In the genomic region with DNA sequence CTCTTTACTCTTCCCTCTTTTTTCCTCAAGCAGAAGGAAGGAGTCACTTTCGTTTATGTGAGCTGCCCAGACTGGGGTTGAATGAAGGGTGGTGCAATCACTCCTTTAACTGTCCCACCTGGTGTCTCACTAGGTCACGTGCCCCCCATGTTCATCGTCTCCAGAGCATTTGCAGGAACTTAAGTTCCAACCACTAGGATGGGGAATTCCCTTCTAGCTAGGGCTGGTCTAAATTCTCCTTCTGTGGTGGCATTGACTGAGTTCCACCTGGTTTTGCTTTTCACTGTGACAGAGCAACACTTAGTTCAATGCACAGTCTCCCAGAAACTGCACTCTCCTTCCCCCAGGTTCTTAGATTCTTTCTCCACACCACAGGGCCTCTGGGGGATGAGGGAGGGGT, we compare ENCODE assay signal across 18 cellular contexts. TPM values are rescaled to one million over a fixed set of nuclear protein-coding genes. Genes with fewer than 3 reads are reported as not detected.
DNase-seq lines count a peak whose midpoint lies in the region; ATAC-seq and TF ChIP-seq lines count a peak whose summit lies in the region.
"Had no signal": no experiment of that assay in that cellular context is flagged by ENCODE, and none has a peak within 500 bp of the region (broad histone marks: within the 10 kb centered on the region; RNA-seq: fewer than 3 reads in every experiment).

No MANE protein-coding gene starts in this region.

- H3K27me3 Mint-ChIP-seq in memory B cell, result no peaks in the 10 kb centered on the region
- no peaks in the 10 kb centered on the region for H3K27me3 Mint-ChIP-seq in activated CD8-positive, alpha-beta memory T cell treated with anti-CD3 and anti-CD28 coated beads, Interleukin-2, amount 10 ng/mL, durations not matched to agents 7 days and 5 days
- H3K27me3 Mint-ChIP-seq: activated naive CD4-positive, alpha-beta T cell treated with anti-CD3 and anti-CD28 coated beads, Interleukin-2, amount 10 ng/mL, durations not matched to agents 7 days and 5 days had no signal

- no peak overlapping the region for H3K27ac Mint-ChIP-seq in memory B cell
- no peak overlapping the region for H3K27ac Mint-ChIP-seq in activated CD8-positive, alpha-beta memory T cell treated with anti-CD3 and anti-CD28 coated beads, Interleukin-2, amount 10 ng/mL, durations not matched to agents 7 days and 5 days
- H3K27ac Mint-ChIP-seq: activated naive CD4-positive, alpha-beta T cell treated with anti-CD3 and anti-CD28 coated beads, Interleukin-2, amount 10 ng/mL, durations not matched to agents 7 days and 5 days had no signal

- CTCF ChIA-PET in activated CD8-positive, alpha-beta memory T cell treated with anti-CD3 and anti-CD28 coated beads, Interleukin-2, amount 10 ng/mL, durations not matched to agents 7 days and 5 days (lab: Charles Lee), result no interaction called here
- CTCF ChIA-PET in HEK293T (lab: Yijun Ruan, JAX), result no interaction called here

- POLR2A ChIA-PET in HEK293T (lab: Yijun Ruan, JAX), result interaction anchor here (0.9 kb wide), 1 partner anchor 11 kb away, joined by 3 read pairs; a partner anchor contains a TSS

- DNase-seq in memory B cell (ENCODE audit: low spot score in 2 of 2), result no peak
- no peak for DNase-seq in activated CD8-positive, alpha-beta memory T cell treated with anti-CD3 and anti-CD28 coated beads, Interleukin-2, amount 10 ng/mL, durations not matched to agents 7 days and 5 days
- DNase-seq in HEK293T (ENCODE audit: extremely low spot score), result no peak
- no peak for DNase-seq in GOT3 (lab: John Stamatoyannopoulos, UW)
- DNase-seq: activated CD8-positive, alpha-beta memory T cell treated with anti-CD3 and anti-CD28 coated beads, Interleukin-2, amount 50 U/mL, for 48 hours; activated naive CD4-positive, alpha-beta T cell treated with anti-CD3 and anti-CD28 coated beads, Interleukin-2, amount 10 ng/mL, durations not matched to agents 7 days and 5 days; heart right ventricle; Karpas-422; NCI-H1105 treated with DMSO at 0.1 percent for 48 hours; NCI-H2227 treated with DMSO at 0.1 percent for 48 hours; right cardiac atrium; T-helper 2 cell; testis had no signal

- H3K36me3 Mint-ChIP-seq in memory B cell, result peaks cover 11% of the 10 kb centered on the region
- peaks cover 24% of the 10 kb centered on the region for H3K36me3 Mint-ChIP-seq in activated CD8-positive, alpha-beta memory T cell treated with anti-CD3 and anti-CD28 coated beads, Interleukin-2, amount 10 ng/mL, durations not matched to agents 7 days and 5 days

- ATAC-seq in GM18520 (IDR thresholded peaks at IDR 0.05; ENCODE audit: unreplicated experiment), result peak; percentile 71
- ATAC-seq in GM21381 (IDR thresholded peaks at IDR 0.05; ENCODE audit: unreplicated experiment), result peak; percentile 48
- ATAC-seq in HG02885 (IDR thresholded peaks at IDR 0.05; ENCODE audit: poor library complexity, unreplicated experiment), result peak; percentile 61
- peak; percentile 32 for ATAC-seq in memory B cell (ENCODE audit: low read depth)
- ATAC-seq in activated CD8-positive, alpha-beta memory T cell treated with anti-CD3 and anti-CD28 coated beads, Interleukin-2, amount 10 ng/mL, durations not matched to agents 7 days and 5 days, result no peak
- no peak for ATAC-seq in GM21576 (IDR thresholded peaks at IDR 0.05; ENCODE audit: unreplicated experiment)
- ATAC-seq: activated CD4-positive, CD25-positive, alpha-beta regulatory T cell treated with anti-CD3 and anti-CD28 coated beads, Interleukin-2, amount 50 U/mL, for 24 hours; heart right ventricle; right cardiac atrium had no signal

- H3K4me1 Mint-ChIP-seq in memory B cell, result peaks cover 17% of the 10 kb centered on the region
- peaks cover 12% of the 10 kb centered on the region for H3K4me1 Mint-ChIP-seq in activated CD8-positive, alpha-beta memory T cell treated with anti-CD3 and anti-CD28 coated beads, Interleukin-2, amount 10 ng/mL, durations not matched to agents 7 days and 5 days

- no peaks in the 10 kb centered on the region for H3K9me3 Mint-ChIP-seq in memory B cell
- H3K9me3 Mint-ChIP-seq in activated CD8-positive, alpha-beta memory T cell treated with anti-CD3 and anti-CD28 coated beads, Interleukin-2, amount 10 ng/mL, durations not matched to agents 7 days and 5 days (ENCODE audit: low read depth), result no peaks in the 10 kb centered on the region
- H3K9me3 Mint-ChIP-seq: activated naive CD4-positive, alpha-beta T cell treated with anti-CD3 and anti-CD28 coated beads, Interleukin-2, amount 10 ng/mL, durations not matched to agents 7 days and 5 days had no signal

- H3K4me3 Mint-ChIP-seq in memory B cell, result no peak overlapping the region
- no peak overlapping the region for H3K4me3 Mint-ChIP-seq in activated CD8-positive, alpha-beta memory T cell treated with anti-CD3 and anti-CD28 coated beads, Interleukin-2, amount 10 ng/mL, durations not matched to agents 7 days and 5 days
- H3K4me3 Mint-ChIP-seq: activated naive CD4-positive, alpha-beta T cell treated with anti-CD3 and anti-CD28 coated beads, Interleukin-2, amount 10 ng/mL, durations not matched to agents 7 days and 5 days had no signal

TF ChIP-seq in HEK293T, 16 proteins besides CTCF, POLR2A, EP300 and RAD21:
- TF ChIP-seq HDGF (IDR thresholded peaks at IDR 0.05; ENCODE audit: borderline replicate concordance), result no peak
- no peak for TF ChIP-seq L3MBTL2 (conservative IDR thresholded peaks at IDR 0.05)
TF ChIP-seq in HEK293T: peak in this region for 0.

RNA-seq across cellular contexts. Expression of a gene that starts 9.5 kb away (rescaled TPM):
- total RNA-seq in activated CD8-positive, alpha-beta memory T cell treated with anti-CD3 and anti-CD28 coated beads, Interleukin-2, amount 10 ng/mL, durations not matched to agents 7 days and 5 days, result 10 to 100 TPM; 18.1 to 25.6 TPM

RNA-seq across cellular contexts. Expression of a gene that starts 10.9 kb away (rescaled TPM):
- total RNA-seq in activated CD8-positive, alpha-beta memory T cell treated with anti-CD3 and anti-CD28 coated beads, Interleukin-2, amount 10 ng/mL, durations not matched to agents 7 days and 5 days, result 10 to 100 TPM; 65.2 to 72.6 TPM

Comparison
In these comparisons a context has a peak if more than half of its experiments do, and no peak if none do; other contexts are left out.
1. ATAC-seq: peak in GM18520 (single experiment), GM21381 (single experiment), HG02885 (single experiment) and memory B cell (single experiment); none in activated CD8-positive, alpha-beta memory T cell treated with anti-CD3 and anti-CD28 coated beads, Interleukin-2, amount 10 ng/mL, durations not matched to agents 7 days and 5 days (single experiment) and GM21576 (single experiment).